Comparison of ENCODE assay signal across 23 cellular contexts in the genomic region with DNA sequence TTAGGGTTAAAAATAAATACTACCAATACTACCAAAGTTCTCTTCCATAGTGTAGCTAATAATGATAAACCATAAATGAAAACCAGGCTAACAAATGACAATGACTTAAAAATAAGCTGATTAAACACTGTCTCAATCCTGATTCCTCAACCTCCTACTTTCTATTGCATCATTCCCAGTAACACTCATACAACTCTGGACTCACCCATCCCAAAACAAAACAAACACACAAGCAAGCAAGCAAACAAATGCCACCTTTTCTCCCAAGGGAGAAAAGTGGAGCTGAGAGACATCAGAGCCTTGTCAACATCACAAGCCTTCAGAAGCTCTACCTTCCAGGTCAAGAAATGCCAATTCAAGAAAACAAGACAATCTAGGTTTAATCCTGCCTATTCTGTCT.
DNase-seq lines count a peak whose midpoint lies in the region; ATAC-seq and TF ChIP-seq lines count a peak whose summit lies in the region.
"Had no signal": no experiment of that assay in that cellular context is flagged by ENCODE, and none has a peak within 500 bp of the region (broad histone marks: within the 10 kb centered on the region; RNA-seq: fewer than 3 reads in every experiment).

No MANE protein-coding gene starts in this region.

- CTCF ChIA-PET in HCT116 (lab: Charles Lee), result no interaction called here
- CTCF ChIA-PET in WTC11 (lab: Charles Lee), result no interaction called here

- peaks cover 9% of the 10 kb centered on the region for H3K4me1 Mint-ChIP-seq in WTC11
- H3K4me1 Mint-ChIP-seq in immature natural killer cell, result no peaks in the 10 kb centered on the region
- no peaks in the 10 kb centered on the region for H3K4me1 Mint-ChIP-seq in activated T-helper 1 cell treated with anti-CD3 and anti-CD28 coated beads, Interleukin-12 subunit alpha, Interleukin-12 subunit beta, Interleukin-2, Interleukin-4 antibody, amounts not matched to agents 30 ng/mL and 10 ng/mL and 1 ng/mL, durations not matched to agents 14 hours and 24 hours and 36 hours (ENCODE audit: low read depth)
- H3K4me1 Mint-ChIP-seq: CD4-positive, alpha-beta memory T cell; IgD-negative memory B cell had no signal

- H3K9me3 Mint-ChIP-seq in WTC11 (peaks cover 44% of the 10 kb centered on the region), immature natural killer cell (peaks cover 3 to 26% (median 6%) of the 10 kb centered on the region in 6 donors)
- H3K9me3 Mint-ChIP-seq in activated T-helper 1 cell treated with anti-CD3 and anti-CD28 coated beads, Interleukin-12 subunit alpha, Interleukin-12 subunit beta, Interleukin-2, Interleukin-4 antibody, amounts not matched to agents 30 ng/mL and 10 ng/mL and 1 ng/mL, durations not matched to agents 14 hours and 24 hours and 36 hours, result peaks cover 4% of the 10 kb centered on the region

- H3K27ac Mint-ChIP-seq in WTC11 (no peak overlapping the region), immature natural killer cell (no peak overlapping the region)
- H3K27ac Mint-ChIP-seq in activated T-helper 1 cell treated with anti-CD3 and anti-CD28 coated beads, Interleukin-12 subunit alpha, Interleukin-12 subunit beta, Interleukin-2, Interleukin-4 antibody, amounts not matched to agents 30 ng/mL and 10 ng/mL and 1 ng/mL, durations not matched to agents 14 hours and 24 hours and 36 hours, result no peak overlapping the region
- H3K27ac Mint-ChIP-seq: CD4-positive, alpha-beta memory T cell; IgD-negative memory B cell had no signal

- peaks cover 0 to 6% of the 10 kb centered on the region in 2 experiments; a peak in 1 of 4 replicates for H3K36me3 ChIP-seq in HCT116 (ENCODE audit: control insufficient read depth in 1 of 2, insufficient read depth in 2 of 2, low read length in 2 of 2)
- H3K36me3 ChIP-seq: BLaER1 treated with 17β-estradiol and CSF1 and Interleukin-3, amounts not matched to agents 10 nM and 100 nM; Peyer's patch; SJCRH30 had no signal

- ATAC-seq in HCT116 (no peak), WTC11 (no peak), GM19351 (IDR thresholded peaks at IDR 0.05; ENCODE audit: unreplicated experiment) (no peak)
- ATAC-seq: GM12878 had no signal

- H3K27me3 ChIP-seq in HCT116 (ENCODE audit: insufficient read depth, low read length), result no peaks in the 10 kb centered on the region
- H3K27me3 ChIP-seq: BLaER1 treated with 17β-estradiol and CSF1 and Interleukin-3, amounts not matched to agents 10 nM and 100 nM; Peyer's patch; SJCRH30 had no signal

- RAD21 ChIA-PET in HCT116 (lab: Charles Lee; ENCODE audit: low non-redundant PET in 1 of 2, low total read pairs in 2 of 2, uncharacterized antibody in 2 of 2, unreplicated experiment in 2 of 2), result no interaction called here

- no peaks in the 10 kb centered on the region for H3K79me2 ChIP-seq in HCT116 (ENCODE audit: insufficient read depth, low read length)

- H3K9ac ChIP-seq in HCT116 (ENCODE audit: low read length), result no peak overlapping the region
- H3K9ac ChIP-seq: BLaER1 treated with 17β-estradiol and CSF1 and Interleukin-3, amounts not matched to agents 10 nM and 100 nM had no signal

- peaks cover 8 to 12% of the 10 kb centered on the region in 2 experiments; a peak in 3 of 4 replicates for H3K4me1 ChIP-seq in HCT116 (ENCODE audit: control insufficient read depth in 1 of 2, insufficient read depth in 2 of 2, low read length in 2 of 2)
- H3K4me1 ChIP-seq: BLaER1 treated with 17β-estradiol and CSF1 and Interleukin-3, amounts not matched to agents 10 nM and 100 nM; Caco-2; Peyer's patch; SJCRH30 had no signal

- H3K9me2 ChIP-seq in HCT116 (ENCODE audit: insufficient read depth), result no peaks in the 10 kb centered on the region; the same call in 1 of the 2 replicates

- no peak for TF ChIP-seq POLR2A in HCT116 (IDR thresholded peaks at IDR 0.05; ENCODE audit: borderline replicate concordance, extremely low read depth, insufficient read depth, insufficient read length)

- H4K20me1 ChIP-seq in HCT116 (ENCODE audit: insufficient read depth), result no peaks in the 10 kb centered on the region
- H4K20me1 ChIP-seq: BLaER1 treated with 17β-estradiol and CSF1 and Interleukin-3, amounts not matched to agents 10 nM and 100 nM had no signal

- no peak overlapping the region for H3K4me2 ChIP-seq in HCT116 (ENCODE audit: low read length)
- H3K4me2 ChIP-seq: BLaER1 treated with 17β-estradiol and CSF1 and Interleukin-3, amounts not matched to agents 10 nM and 100 nM had no signal

- H3K9me3 ChIP-seq in HCT116 (ENCODE audit: control insufficient read depth in 1 of 2, insufficient read depth in 1 of 2, low read depth in 1 of 2, low read length in 2 of 2), result peaks cover 0 to 7% of the 10 kb centered on the region in 2 experiments; a peak in 1 of 4 replicates
- H3K9me3 ChIP-seq: Caco-2, Peyer's patch had no signal

- no peak for TF ChIP-seq RAD21 in HCT116 (IDR thresholded peaks at IDR 0.05; ENCODE audit: low read depth)

- BruUV-seq in HCT116 (replicated peaks; lab: Mats Ljungman, UMichigan), result no TSS peak

- H3K27me3 Mint-ChIP-seq in WTC11 (ENCODE audit: low read depth) (no peaks in the 10 kb centered on the region), immature natural killer cell (ENCODE audit: low read depth in 3 of 3) (peaks cover 0 to 2% (median 0%) of the 10 kb centered on the region in 3 donors)
- H3K27me3 Mint-ChIP-seq in activated T-helper 1 cell treated with anti-CD3 and anti-CD28 coated beads, Interleukin-12 subunit alpha, Interleukin-12 subunit beta, Interleukin-2, Interleukin-4 antibody, amounts not matched to agents 30 ng/mL and 10 ng/mL and 1 ng/mL, durations not matched to agents 14 hours and 24 hours and 36 hours (ENCODE audit: insufficient read depth), result no peaks in the 10 kb centered on the region
- H3K27me3 Mint-ChIP-seq: IgD-negative memory B cell had no signal

- no peak overlapping the region for H3K4me3 ChIP-seq in HCT116 (replicated peaks in 1 of 2; ENCODE audit: low read depth in 1 of 2, low read length in 2 of 2)
- H3K4me3 ChIP-seq: BLaER1 treated with 17β-estradiol and CSF1 and Interleukin-3, amounts not matched to agents 10 nM and 100 nM; GM12878; Peyer's patch; SJCRH30 had no signal

- H3K4me3 Mint-ChIP-seq in WTC11, result no peak overlapping the region
- no peak overlapping the region for H3K4me3 Mint-ChIP-seq in immature natural killer cell
- no peak overlapping the region for H3K4me3 Mint-ChIP-seq in activated T-helper 1 cell treated with anti-CD3 and anti-CD28 coated beads, Interleukin-12 subunit alpha, Interleukin-12 subunit beta, Interleukin-2, Interleukin-4 antibody, amounts not matched to agents 30 ng/mL and 10 ng/mL and 1 ng/mL, durations not matched to agents 14 hours and 24 hours and 36 hours
- H3K4me3 Mint-ChIP-seq: CD4-positive, alpha-beta memory T cell; IgD-negative memory B cell had no signal

- intact Hi-C loops in HCT116 (cut with micrococcal nuclease), result no loop called here
- intact Hi-C loops in activated T-helper 1 cell treated with anti-CD3 and anti-CD28 coated beads, Interleukin-12 subunit alpha, Interleukin-12 subunit beta, Interleukin-2, Interleukin-4 antibody, amounts not matched to agents 30 ng/mL and 10 ng/mL and 1 ng/mL, durations not matched to agents 14 hours and 24 hours and 36 hours (cut with micrococcal nuclease), result no loop called here

- no peak for DNase-seq in HCT116 (ENCODE audit: low read depth, low spot score)
- DNase-seq in WTC11 (ENCODE audit: low spot score), result no peak
- peak; percentile 23 for DNase-seq in fibroblast of gingiva (ENCODE audit: low read depth)
- peak; percentile 37 for DNase-seq in renal cortical epithelial cell (ENCODE audit: low read depth)
- DNase-seq in immature natural killer cell, result no peak
- no peak for DNase-seq in activated T-helper 1 cell treated with anti-CD3 and anti-CD28 coated beads, Interleukin-12 subunit alpha, Interleukin-12 subunit beta, Interleukin-2, Interleukin-4 antibody, amounts not matched to agents 30 ng/mL and 10 ng/mL and 1 ng/mL, durations not matched to agents 14 hours and 24 hours and 36 hours (ENCODE audit: low spot score)
- DNase-seq: Caco-2; CD4-positive, alpha-beta memory T cell; DND-41; GOT3; Karpas-422; NCI-H1417; NCI-H1694 treated with DMSO at 0.1 percent for 48 hours; NCI-H2107; NCI-H2227 treated with DMSO at 0.1 percent for 48 hours; NCI-H510A treated with DMSO at 0.1 percent for 48 hours; NCI-H82; Peyer's patch; SJCRH30 had no signal

- POLR2A ChIA-PET in HCT116 (lab: Charles Lee) (no interaction called here), WTC11 (lab: Charles Lee) (no interaction called here)

- TF ChIP-seq CTCF in HCT116 (IDR thresholded peaks at IDR 0.05 in 2 of 3, conservative IDR thresholded peaks at IDR 0.05 in 1 of 3; ENCODE audit: borderline replicate concordance in 1 of 3, insufficient read depth in 1 of 3, low read depth in 2 of 3, low read length in 2 of 3) (no peak), WTC11 (IDR thresholded peaks at IDR 0.05) (no peak)

- no peak overlapping the region for H2AFZ ChIP-seq in HCT116 (ENCODE audit: low read depth, low read length, poor library complexity, severe bottlenecking)

- peak overlapping the region; percentile 19; the same call in 1 of the 2 replicates for H3K27ac ChIP-seq in HCT116 (ENCODE audit: low read depth, low read length)
- H3K27ac ChIP-seq: BLaER1 treated with 17β-estradiol and CSF1 and Interleukin-3, amounts not matched to agents 10 nM and 100 nM; Peyer's patch; SJCRH30 had no signal

- H3K36me3 Mint-ChIP-seq in WTC11 (peaks cover 35% of the 10 kb centered on the region), immature natural killer cell (peaks cover 0 to 3% (median 0%) of the 10 kb centered on the region in 3 donors)
- H3K36me3 Mint-ChIP-seq in activated T-helper 1 cell treated with anti-CD3 and anti-CD28 coated beads, Interleukin-12 subunit alpha, Interleukin-12 subunit beta, Interleukin-2, Interleukin-4 antibody, amounts not matched to agents 30 ng/mL and 10 ng/mL and 1 ng/mL, durations not matched to agents 14 hours and 24 hours and 36 hours (ENCODE audit: low read depth), result no peaks in the 10 kb centered on the region
- H3K36me3 Mint-ChIP-seq: CD4-positive, alpha-beta memory T cell; IgD-negative memory B cell had no signal

TF ChIP-seq in HCT116, 20 proteins besides CTCF, POLR2A, EP300 and RAD21:
- TF ChIP-seq EZH2phosphoT487 (IDR thresholded peaks at IDR 0.05; ENCODE audit: borderline replicate concordance), result no peak
- TF ChIP-seq CEBPB (IDR thresholded peaks at IDR 0.05; ENCODE audit: low read depth), result 0 out of 2 replicates have a peak, but pooled peaks have one; percentile 49

TF ChIP-seq in WTC11, 78 proteins besides CTCF, POLR2A, EP300 and RAD21 (continues in another document):
- TF ChIP-seq GTF2I (CRISPR knock-in tag; conservative IDR thresholded peaks at IDR 0.05) (no peak), GABPB1 (CRISPR knock-in tag; IDR thresholded peaks at IDR 0.05) (peak; percentile 89), ZNF317 (CRISPR knock-in tag; IDR thresholded peaks at IDR 0.05; ENCODE audit: borderline replicate concordance, low read depth) (no peak)

Comparison
In these comparisons a context has a peak if more than half of its experiments do, and no peak if none do; other contexts are left out.
1. DNase-seq: peak in fibroblast of gingiva (single experiment) and renal cortical epithelial cell (single experiment); none in HCT116 (single experiment), WTC11 (single experiment), immature natural killer cell (0 of 3) and activated T-helper 1 cell treated with anti-CD3 and anti-CD28 coated beads, Interleukin-12 subunit alpha, Interleukin-12 subunit beta, Interleukin-2, Interleukin-4 antibody, amounts not matched to agents 30 ng/mL and 10 ng/mL and 1 ng/mL, durations not matched to agents 14 hours and 24 hours and 36 hours (single experiment).